ENCODE assay signal across 29 cellular contexts in genomic region chr10:10477859-10478258, GRCh38.
DNase-seq lines count a peak whose midpoint lies in the region; ATAC-seq, FAIRE-seq and TF ChIP-seq lines count a peak whose summit lies in the region.
"Had no signal": no experiment of that assay in that cellular context is flagged by ENCODE, and none has a peak within 500 bp of the region (broad histone marks: within the 10 kb centered on the region; RNA-seq: fewer than 3 reads in every experiment).

No MANE protein-coding gene starts in this region.

- H3K36me3 ChIP-seq in endothelial cell of umbilical vein (ENCODE audit: control insufficient read depth in 2 of 2, extremely low read depth in 1 of 2, insufficient read depth in 2 of 2, low read length in 2 of 2): no peaks in the 10 kb centered on the region
- H3K36me3 ChIP-seq: MG63, SJCRH30 had no signal

- no peaks in the 10 kb centered on the region for H4K20me1 ChIP-seq in endothelial cell of umbilical vein (replicated peaks; ENCODE audit: control insufficient read depth, extremely low read depth, insufficient read depth, low read length)

- H3K27ac Mint-ChIP-seq in mesothelial cell of epicardium: peak overlapping the region; percentile 72

- H3K9me3 ChIP-seq in endothelial cell of umbilical vein (replicated peaks; ENCODE audit: control insufficient read depth, insufficient read depth, low read length): no peaks in the 10 kb centered on the region
- H3K9me3 ChIP-seq: A549, SJCRH30 had no signal

- FAIRE-seq in endothelial cell of umbilical vein (lab: Jason Lieb, UNC): no peak
- FAIRE-seq in GM12891 (lab: Jason Lieb, UNC): no peak
- FAIRE-seq: A549, GM12878, GM19239, H1 had no signal

- CTCF ChIA-PET in endothelial cell of umbilical vein (lab: Charles Lee): no interaction called here

- no peak overlapping the region for H3K9ac ChIP-seq in endothelial cell of umbilical vein (replicated peaks; ENCODE audit: extremely low read depth, insufficient read depth, low read length)

- peaks cover 3% of the 10 kb centered on the region for H3K36me3 Mint-ChIP-seq in mesothelial cell of epicardium
- H3K36me3 Mint-ChIP-seq: CD4-positive, alpha-beta memory T cell had no signal

- no peak for ATAC-seq in left cardiac atrium
- ATAC-seq: A549, GM12878, HCT116, PC-3, SK-N-SH treated with all-trans-retinoic acid at 6 μM for 48 hours had no signal

- H3K4me3 ChIP-seq in endothelial cell of umbilical vein (replicated peaks in 1 of 3; ENCODE audit: insufficient read depth in 1 of 3, low read depth in 1 of 3, low read length in 3 of 3): no peak overlapping the region
- H3K4me3 ChIP-seq: A549, GM12878, MG63, SJCRH30 had no signal

- TF ChIP-seq POLR2A in endothelial cell of umbilical vein (IDR thresholded peaks at IDR 0.05; ENCODE audit: low read depth, low read length): no peak
- TF ChIP-seq POLR2A in GM12891 (IDR thresholded peaks at IDR 0.05; ENCODE audit: low read depth, low read length): no peak

- H3K4me2 ChIP-seq in endothelial cell of umbilical vein (ENCODE audit: insufficient read depth, low read length): no peak overlapping the region
- H3K4me2 ChIP-seq: A549 had no signal

- peaks cover 41% of the 10 kb centered on the region for H3K4me1 Mint-ChIP-seq in mesothelial cell of epicardium
- H3K4me1 Mint-ChIP-seq: CD4-positive, alpha-beta memory T cell had no signal

- BruUV-seq in endothelial cell of umbilical vein (replicated peaks; lab: Mats Ljungman, UMichigan): no TSS peak

- no peaks in the 10 kb centered on the region for H3K27me3 ChIP-seq in endothelial cell of umbilical vein (ENCODE audit: control insufficient read depth in 2 of 2, insufficient read depth in 2 of 2, low read length in 2 of 2)
- H3K27me3 ChIP-seq: MG63, SJCRH30 had no signal

- no peaks in the 10 kb centered on the region for H3K4me1 ChIP-seq in endothelial cell of umbilical vein (ENCODE audit: control insufficient read depth, extremely low read depth, insufficient read depth, low read length)
- H3K4me1 ChIP-seq: A549 had no signal

- dilution Hi-C loops in endothelial cell of umbilical vein (cut with MboI; ENCODE audit: extremely low pct_ligation_motif_present, low sequenced_read_pairs): no loop called here

- DNase-seq in NCI-H82 (lab: John Stamatoyannopoulos, UW) (peak; percentile 41), endothelial cell of umbilical vein (ENCODE audit: low read depth, low spot score) (peak; percentile 3), mesothelial cell of epicardium (ENCODE audit: low spot score in 2 of 2, unreplicated experiment in 2 of 2) (no peak), left cardiac atrium (no peak), NCI-H1436 (lab: John Stamatoyannopoulos, UW) (no peak), NCI-H526 (lab: John Stamatoyannopoulos, UW) (no peak), GM12891 (ENCODE audit: insufficient read length, low spot score) (no peak)
- DNase-seq: C1 segment of cervical spinal cord; CD4-positive, alpha-beta memory T cell; COR-L47; EL; GDM1; KG1; MG63; NCI-H1105 treated with DMSO at 0.1 percent for 48 hours; NCI-H1694; NCI-H2029 treated with DMSO at 0.1 percent for 48 hours; NCI-H2227 treated with DMSO at 0.1 percent for 48 hours; NCI-H510A; NCI-H748 treated with DMSO at 0.1 percent for 48 hours; NK-92 treated with Interleukin-12 subunit alpha and Interleukin-12 subunit beta, amount 100 ng/mL, for 24 hours; PC-3 had no signal

- intact Hi-C loops in endothelial cell of umbilical vein (cut with micrococcal nuclease): no loop called here
- intact Hi-C loops in left cardiac atrium (cut with DNase I): no loop called here

- POLR2A ChIA-PET in endothelial cell of umbilical vein (lab: Charles Lee): no interaction called here

- no peak overlapping the region for H3K4me3 Mint-ChIP-seq in mesothelial cell of epicardium
- H3K4me3 Mint-ChIP-seq: CD4-positive, alpha-beta memory T cell had no signal

- H3K9me1 ChIP-seq in endothelial cell of umbilical vein (replicated peaks; ENCODE audit: control insufficient read depth, extremely low read depth, insufficient read depth, low read length): no peaks in the 10 kb centered on the region

- no peak for TF ChIP-seq CTCF in endothelial cell of umbilical vein (IDR thresholded peaks at IDR 0.05; ENCODE audit: extremely low read depth in 1 of 2, insufficient read depth in 1 of 2, low read depth in 1 of 2, low read length in 2 of 2)
- TF ChIP-seq CTCF in mesothelial cell of epicardium (IDR thresholded peaks at IDR 0.05; ENCODE audit: unreplicated experiment): no peak

- no peaks in the 10 kb centered on the region for H3K79me2 ChIP-seq in endothelial cell of umbilical vein (ENCODE audit: control insufficient read depth, insufficient read depth, low read length)

- no peaks in the 10 kb centered on the region for H3K27me3 Mint-ChIP-seq in mesothelial cell of epicardium (ENCODE audit: low read depth)

- H3K27ac ChIP-seq in endothelial cell of umbilical vein (ENCODE audit: insufficient read depth, low read depth, low read length): no peak overlapping the region
- H3K27ac ChIP-seq: A549, SJCRH30 had no signal

- no peak overlapping the region for H2AFZ ChIP-seq in endothelial cell of umbilical vein (ENCODE audit: low read depth, low read length)

- peaks cover 30% of the 10 kb centered on the region for H3K9me3 Mint-ChIP-seq in mesothelial cell of epicardium

TF ChIP-seq in endothelial cell of umbilical vein, 7 proteins besides CTCF, POLR2A, EP300 and RAD21:
- TF ChIP-seq MYC (IDR thresholded peaks at IDR 0.05; ENCODE audit: low read depth, low read length): no peak
- no peak for TF ChIP-seq JUN (IDR thresholded peaks at IDR 0.05; ENCODE audit: borderline replicate concordance, insufficient read depth, insufficient read length, low read depth)

TF ChIP-seq in GM12891, 5 proteins besides CTCF, POLR2A, EP300 and RAD21:
- TF ChIP-seq SPI1 (IDR thresholded peaks at IDR 0.05; ENCODE audit: low read depth, low read length) (no peak), POU2F2 (IDR thresholded peaks at IDR 0.05; ENCODE audit: low read depth, low read length) (no peak), POLR2AphosphoS5 (IDR thresholded peaks at IDR 0.05; ENCODE audit: low read depth, low read length) (no peak), TAF1 (IDR thresholded peaks at IDR 0.05; ENCODE audit: low read depth, low read length) (no peak), PAX5 (IDR thresholded peaks at IDR 0.05; ENCODE audit: insufficient read depth, low read length, severe bottlenecking) (no peak)

Comparison
In these comparisons a context has a peak if more than half of its experiments do, and no peak if none do; other contexts are left out.
1. DNase-seq: peak in NCI-H82 (single experiment) and endothelial cell of umbilical vein (single experiment); none in mesothelial cell of epicardium (0 of 2), left cardiac atrium (single experiment), NCI-H1436 (single experiment), NCI-H526 (0 of 2) and GM12891 (single experiment).